ENCODE assay signal across 1 cellular context in the genomic region with DNA sequence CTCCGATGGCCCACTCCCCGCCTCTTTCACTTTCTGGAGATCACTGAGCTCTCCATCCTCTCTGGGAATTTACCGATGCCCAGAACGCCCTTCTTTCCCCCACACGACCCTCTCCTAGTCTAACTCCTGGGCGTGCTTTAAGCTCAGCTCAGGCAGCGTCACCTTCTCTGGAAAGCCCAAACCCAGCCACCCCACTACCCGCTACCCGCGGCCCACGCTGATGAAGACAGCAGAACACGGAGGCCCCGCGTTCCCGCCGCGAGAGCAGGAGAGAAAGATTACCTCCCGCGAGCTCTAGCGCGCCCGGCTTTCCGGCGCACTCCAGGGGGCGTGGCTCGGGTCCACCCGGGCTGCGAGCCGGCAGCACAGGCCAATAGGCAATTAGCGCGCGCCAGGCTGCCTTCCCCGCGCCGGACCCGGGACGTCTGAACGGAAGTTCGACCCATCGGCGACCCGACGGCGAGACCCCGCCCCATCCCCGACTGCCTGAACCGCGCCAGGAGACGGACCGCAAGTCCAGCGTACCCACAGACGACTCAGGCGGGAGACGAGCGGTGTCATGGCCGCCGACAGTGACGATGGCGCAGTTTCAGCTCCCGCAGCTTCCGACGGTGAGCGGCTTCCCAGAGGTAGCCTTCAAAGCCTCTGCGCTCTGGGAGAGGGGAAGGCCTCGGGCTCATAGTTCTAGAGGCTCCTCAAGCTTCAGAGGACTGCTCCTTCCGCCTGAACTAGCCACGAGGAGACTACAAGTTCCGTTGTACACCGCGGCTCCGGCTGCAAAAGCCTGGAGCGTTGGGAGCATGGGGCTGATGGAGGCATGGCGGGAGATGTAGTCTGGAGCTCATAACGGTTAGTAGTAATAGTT.
TF ChIP-seq lines count a peak whose summit lies in the region.

A gene (minus strand): TSS at position 747 of the 865 bp plus-strand sequence. CDS start 5,935 bp downstream, outside the sequence.
A gene (plus strand): TSS at position 477 of the 865 bp plus-strand sequence. CDS start 83 bp downstream, at position 560.

TF ChIP-seq in HEK293, 187 proteins besides CTCF, POLR2A, EP300 and RAD21 (continued from another document):
- peak; percentile 91 for TF ChIP-seq ZNF366 (tag by site-specific recombination; conservative IDR thresholded peaks at IDR 0.05)
- no peak for TF ChIP-seq ZNF10 (tag by site-specific recombination; IDR thresholded peaks at IDR 0.05)
- TF ChIP-seq YY2 (tag by site-specific recombination; IDR thresholded peaks at IDR 0.05): peak; percentile 78
- no peak for TF ChIP-seq SALL2 (tag by site-specific recombination; IDR thresholded peaks at IDR 0.05; ENCODE audit: borderline replicate concordance)
- no peak for TF ChIP-seq TCF7L2 (IDR thresholded peaks at IDR 0.05; ENCODE audit: borderline replicate concordance, low read depth, low read length)
- no peak for TF ChIP-seq ZNF785 (tag by site-specific recombination; IDR thresholded peaks at IDR 0.05)
- peak; percentile 13; the same call in 1 of the 2 replicates for TF ChIP-seq KLF7 (tag by site-specific recombination; IDR thresholded peaks at IDR 0.05; ENCODE audit: borderline replicate concordance)
- TF ChIP-seq, protein P1, sequence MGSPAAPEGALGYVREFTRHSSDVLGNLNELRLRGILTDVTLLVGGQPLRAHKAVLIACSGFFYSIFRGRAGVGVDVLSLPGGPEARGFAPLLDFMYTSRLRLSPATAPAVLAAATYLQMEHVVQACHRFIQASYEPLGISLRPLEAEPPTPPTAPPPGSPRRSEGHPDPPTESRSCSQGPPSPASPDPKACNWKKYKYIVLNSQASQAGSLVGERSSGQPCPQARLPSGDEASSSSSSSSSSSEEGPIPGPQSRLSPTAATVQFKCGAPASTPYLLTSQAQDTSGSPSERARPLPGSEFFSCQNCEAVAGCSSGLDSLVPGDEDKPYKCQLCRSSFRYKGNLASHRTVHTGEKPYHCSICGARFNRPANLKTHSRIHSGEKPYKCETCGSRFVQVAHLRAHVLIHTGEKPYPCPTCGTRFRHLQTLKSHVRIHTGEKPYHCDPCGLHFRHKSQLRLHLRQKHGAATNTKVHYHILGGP (tag by site-specific recombination; IDR thresholded peaks at IDR 0.05): no peak
- no peak for TF ChIP-seq ZNF292 (tag by site-specific recombination; IDR thresholded peaks at IDR 0.05; ENCODE audit: borderline replicate concordance, low read depth)
TF ChIP-seq in HEK293: peak in this region for 71.
